Comparison of ENCODE assay signal across 8 cellular contexts in genomic region chr11:108664730-108665525, GRCh38. TPM values are rescaled to one million over a fixed set of nuclear protein-coding genes. Genes with fewer than 3 reads are reported as not detected.
A peak's percentile ranks its signal among the peaks of the same experiment; 100 is the strongest.
DNase-seq lines count a peak whose midpoint lies in the region; ATAC-seq and TF ChIP-seq lines count a peak whose summit lies in the region.

DDX10 (plus strand) TSS chr11:108665069; CDS start chr11:108665154, 85 bp downstream.

- TF ChIP-seq CTCF in mucosa of descending colon (IDR thresholded peaks at IDR 0.05): no peak

- no peaks in the 10 kb centered on the region for H3K9me3 ChIP-seq in mucosa of descending colon

- intact Hi-C loops in mucosa of descending colon (cut with DNase I, micrococcal nuclease): loop anchor here in 1 of 2 donors (5.0 kb wide), 1 partner anchor 543 kb away; the partner anchor contains the start of gene ACAT1

- peaks cover 7% of the 10 kb centered on the region for H3K36me3 Mint-ChIP-seq in IgD-negative memory B cell

- H3K9me3 Mint-ChIP-seq in IgD-negative memory B cell: no peaks in the 10 kb centered on the region

- peak within 1 kb of the TSS; percentile 93 to 99 (median 99) for H3K27ac Mint-ChIP-seq in IgD-negative memory B cell

- no peak within 1 kb of the TSS for H3K27ac ChIP-seq in epithelial cell of prostate

- H3K36me3 ChIP-seq in mucosa of descending colon (ENCODE audit: low read depth): no peaks in the 10 kb centered on the region

- DNase-seq in DMS114 treated with DMSO at 0.1 percent for 48 hours (lab: John Stamatoyannopoulos, UW; ENCODE audit: unreplicated experiment): peak; percentile 89
- DNase-seq in OCI-M2 (lab: John Stamatoyannopoulos, UW; ENCODE audit: unreplicated experiment): peak; percentile 40
- DNase-seq in activated T-cell treated with anti-CD3 and anti-CD28 coated beads for 4 hours: peak; percentile 98
- DNase-seq in epithelial cell of prostate (ENCODE audit: low read depth, low spot score): peak; percentile 82
- peak; percentile 97 to 99 (median 99) for DNase-seq in mucosa of descending colon
- peak; percentile 96 for DNase-seq in stimulated activated CD8-positive, alpha-beta memory T cell treated with anti-CD3 and anti-CD28 coated beads, Interleukin-4, amount 100 ng/mL, for 24 hours (ENCODE audit: low read depth)

- ATAC-seq in GM21529 (IDR thresholded peaks at IDR 0.05; ENCODE audit: unreplicated experiment) (peak; percentile 85), mucosa of descending colon (peak; percentile 100)

- peaks cover 11% of the 10 kb centered on the region for H3K4me1 ChIP-seq in mucosa of descending colon (ENCODE audit: low read depth)

- H3K27me3 Mint-ChIP-seq in IgD-negative memory B cell: no peaks in the 10 kb centered on the region

- peaks cover 36 to 41% (median 36%) of the 10 kb centered on the region in 3 donors for H3K4me1 Mint-ChIP-seq in IgD-negative memory B cell

- H3K4me3 ChIP-seq in mucosa of descending colon: peak within 1 kb of the TSS; percentile 63

- peak within 1 kb of the TSS; percentile 100 for H3K4me3 Mint-ChIP-seq in IgD-negative memory B cell

RNA-seq across cellular contexts. Expression of gene DDX10, which starts in this region (rescaled TPM):
- polyA plus RNA-seq in IgD-negative memory B cell: 19.5 TPM
- 10 to 100 TPM; 16.1 to 18.3 (median 17.3) TPM for total RNA-seq in mucosa of descending colon

Comparison
In these comparisons a context has a peak if more than half of its experiments do, and no peak if none do; other contexts are left out.
1. DNase-seq: peak in every context shown above with its lines; median percentile 99 in mucosa of descending colon; 98 in activated T-cell treated with anti-CD3 and anti-CD28 coated beads for 4 hours; 96 in stimulated activated CD8-positive, alpha-beta memory T cell treated with anti-CD3 and anti-CD28 coated beads, Interleukin-4, amount 100 ng/mL, for 24 hours; 89 in DMS114 treated with DMSO at 0.1 percent for 48 hours; 82 in epithelial cell of prostate; 40 in OCI-M2.